In genomic region chr13:30173301-30173605, GRCh38 we compare ENCODE assay signal across 20 cellular contexts.
DNase-seq lines count a peak whose midpoint lies in the region; TF ChIP-seq lines count a peak whose summit lies in the region.
"Had no signal": no experiment of that assay in that cellular context is flagged by ENCODE, and none has a peak within 500 bp of the region (broad histone marks: within the 10 kb centered on the region; RNA-seq: fewer than 3 reads in every experiment).

No MANE protein-coding gene starts in this region.

- H3K36me3 Mint-ChIP-seq in HFFc6 (ENCODE audit: low read depth) = no peaks in the 10 kb centered on the region
- no peaks in the 10 kb centered on the region for H3K36me3 Mint-ChIP-seq in neural progenitor cell
- H3K36me3 Mint-ChIP-seq: CD8-positive, alpha-beta T cell had no signal

- H3K9me3 Mint-ChIP-seq in HFFc6 (no peaks in the 10 kb centered on the region), neural progenitor cell (no peaks in the 10 kb centered on the region)
- H3K9me3 Mint-ChIP-seq: CD8-positive, alpha-beta T cell; H9 had no signal

- no peaks in the 10 kb centered on the region for H3K79me2 ChIP-seq in neural progenitor cell (ENCODE audit: low read depth)

- H3K4me1 ChIP-seq in neural progenitor cell = no peaks in the 10 kb centered on the region
- H3K4me1 ChIP-seq in colonic mucosa = no peaks in the 10 kb centered on the region
- H3K4me1 ChIP-seq: SJSA1 had no signal

- H3K27ac ChIP-seq in neural progenitor cell (no peak overlapping the region), colonic mucosa (no peak overlapping the region)
- H3K27ac ChIP-seq: HL-60, PC-9, SJSA1 had no signal

- no peaks in the 10 kb centered on the region for H3F3A ChIP-seq in neural progenitor cell (ENCODE audit: low read depth)

- no peaks in the 10 kb centered on the region for H3K36me3 ChIP-seq in neural progenitor cell
- no peaks in the 10 kb centered on the region for H3K36me3 ChIP-seq in colonic mucosa
- H3K36me3 ChIP-seq: SJSA1 had no signal

- intact Hi-C loops in colonic mucosa (cut with DNase I) = no loop called here

- TF ChIP-seq CTCF in HFFc6 (IDR thresholded peaks at IDR 0.05) = no peak
- TF ChIP-seq CTCF in fibroblast of pulmonary artery (IDR thresholded peaks at IDR 0.05; ENCODE audit: low read length, missing control alignments) = no peak
- TF ChIP-seq CTCF in neural progenitor cell (IDR thresholded peaks at IDR 0.05) = no peak
- no peak for TF ChIP-seq CTCF in colonic mucosa (IDR thresholded peaks at IDR 0.05)

- no peaks in the 10 kb centered on the region for H3K27me3 ChIP-seq in neural progenitor cell
- no peaks in the 10 kb centered on the region for H3K27me3 ChIP-seq in colonic mucosa
- H3K27me3 ChIP-seq: SJSA1 had no signal

- no peak overlapping the region for H2AFZ ChIP-seq in neural progenitor cell (replicated peaks)
- H2AFZ ChIP-seq: PC-9 had no signal

- DNase-seq in AG08395 (ENCODE audit: low spot score) = peak; percentile 31
- no peak for DNase-seq in HFFc6
- peak; percentile 32 for DNase-seq in fibroblast of pulmonary artery (ENCODE audit: low read depth)
- no peak for DNase-seq in neural progenitor cell (ENCODE audit: low spot score)
- no peak for DNase-seq in NCI-H2029 treated with DMSO at 0.1 percent for 48 hours (lab: John Stamatoyannopoulos, UW)
- no peak for DNase-seq in colonic mucosa
- no peak for DNase-seq in OCI-M1 (lab: John Stamatoyannopoulos, UW)
- no peak for DNase-seq in inferior parietal cortex (ENCODE audit: extremely low spot score)
- DNase-seq: CD8-positive, alpha-beta T cell; DMS79; H9; NCI-H1417; NCI-H2029; NCI-H2171 treated with DMSO at 0.1 percent for 48 hours; NCI-H446 treated with DMSO at 0.1 percent for 48 hours; NCI-H748 treated with DMSO at 0.1 percent for 48 hours; PC-9 had no signal

- peaks cover 6% of the 10 kb centered on the region for H3K27me3 Mint-ChIP-seq in HFFc6 (ENCODE audit: insufficient read depth)
- no peaks in the 10 kb centered on the region for H3K27me3 Mint-ChIP-seq in neural progenitor cell (ENCODE audit: insufficient read depth, low read depth)
- H3K27me3 Mint-ChIP-seq: B cell had no signal

- peak overlapping the region; percentile 82 for H3K27ac Mint-ChIP-seq in HFFc6
- H3K27ac Mint-ChIP-seq in neural progenitor cell = peak overlapping the region; percentile 8
- H3K27ac Mint-ChIP-seq: B cell; CD8-positive, alpha-beta T cell had no signal

- no peak overlapping the region for H3K4me2 ChIP-seq in neural progenitor cell
- H3K4me2 ChIP-seq: PC-9 had no signal

- H3K4me3 ChIP-seq in fibroblast of pulmonary artery (replicated peaks; ENCODE audit: low read depth, low read length) = no peak overlapping the region
- H3K4me3 ChIP-seq in neural progenitor cell = no peak overlapping the region
- no peak overlapping the region for H3K4me3 ChIP-seq in colonic mucosa
- H3K4me3 ChIP-seq: PC-9, SJSA1 had no signal

- H3K4me1 Mint-ChIP-seq in HFFc6 (ENCODE audit: low read depth) (peaks cover 13% of the 10 kb centered on the region), neural progenitor cell (peaks cover 10% of the 10 kb centered on the region)

- H3K4me3 Mint-ChIP-seq in HFFc6 (peak overlapping the region; percentile 79), neural progenitor cell (no peak overlapping the region)
- H3K4me3 Mint-ChIP-seq: B cell; CD8-positive, alpha-beta T cell; H9 had no signal

- H3K9ac ChIP-seq in neural progenitor cell (no peak overlapping the region), colonic mucosa (ENCODE audit: low read depth in 2 of 2, low read length in 2 of 2) (no peak overlapping the region)

- no peaks in the 10 kb centered on the region for H3K9me3 ChIP-seq in neural progenitor cell (ENCODE audit: low read depth)
- H3K9me3 ChIP-seq in colonic mucosa = no peaks in the 10 kb centered on the region
- H3K9me3 ChIP-seq: SJSA1 had no signal

- no peaks in the 10 kb centered on the region for H4K20me1 ChIP-seq in neural progenitor cell (ENCODE audit: low read depth)

Comparison
In these comparisons a context has a peak if more than half of its experiments do, and no peak if none do; other contexts are left out.
1. DNase-seq: peak in AG08395 (single experiment) and fibroblast of pulmonary artery (single experiment); none in HFFc6 (single experiment), neural progenitor cell (single experiment), NCI-H2029 treated with DMSO at 0.1 percent for 48 hours (single experiment), colonic mucosa (single experiment), OCI-M1 (single experiment) and inferior parietal cortex (single experiment).